ENCODE assay signal across 20 cellular contexts in genomic region chr2:218314764-218315163, GRCh38. TPM values are rescaled to one million over a fixed set of nuclear protein-coding genes. Genes with fewer than 3 reads are reported as not detected.
"Had no signal": no experiment of that assay in that cellular context is flagged by ENCODE, and none has a peak within 500 bp of the region (broad histone marks: within the 10 kb centered on the region; RNA-seq: fewer than 3 reads in every experiment).

No MANE protein-coding gene starts in this region.

RNA-seq across cellular contexts. Expression of gene CATIP, which starts 41.9 kb away (rescaled TPM):
- total RNA-seq: activated CD4-positive, alpha-beta memory T cell treated with anti-CD3 and anti-CD28 coated beads for 36 hours; activated CD4-positive, alpha-beta T cell treated with anti-CD3 and anti-CD28 coated beads for 36 hours; activated CD4-positive, alpha-beta T cell treated with anti-CD3 and anti-CD28 coated beads, Interleukin-2, amount 10 ng/mL, durations not matched to agents 24 days and 14 days; activated CD8-positive, alpha-beta memory T cell treated with anti-CD3 and anti-CD28 coated beads for 36 hours; activated CD8-positive, alpha-beta memory T cell treated with anti-CD3 and anti-CD28 coated beads, Interleukin-2, amount 10 ng/mL, durations not matched to agents 7 days and 5 days; activated CD8-positive, alpha-beta T cell treated with anti-CD3 and anti-CD28 coated beads, Interleukin-2, amount 10 ng/mL, durations not matched to agents 7 days and 5 days; activated naive CD4-positive, alpha-beta T cell treated with anti-CD3 and anti-CD28 coated beads for 36 hours; activated naive CD8-positive, alpha-beta T cell treated with anti-CD3 and anti-CD28 coated beads for 36 hours; activated T-helper 1 cell treated with anti-CD3 and anti-CD28 coated beads, Interleukin-12 subunit alpha, Interleukin-12 subunit beta, Interleukin-2, Interleukin-4 antibody, amounts not matched to agents 30 ng/mL and 10 ng/mL and 1 ng/mL, durations not matched to agents 14 hours and 24 hours and 36 hours; activated T-helper 2 cell treated with anti-CD3 and anti-CD28 coated beads, Interferon-gamma antibody, Interleukin-2, Interleukin-4, amounts not matched to agents 10 μg/mL and 5 μg/mL and 100 μg/mL, durations not matched to agents 14 hours and 24 hours and 36 hours; aorta; chondrocyte; dermis microvascular lymphatic vessel endothelial cell; endothelial cell of umbilical vein; esophagus squamous epithelium; gastroesophageal sphincter; glomerular endothelial cell had no signal
- polyA plus RNA-seq: endothelial cell of umbilical vein, esophagus, fibroblast of lung had no signal

RNA-seq across cellular contexts. Expression of gene GPBAR1, which starts 53.9 kb away (rescaled TPM):
- total RNA-seq: dermis microvascular lymphatic vessel endothelial cell, fibroblast of villous mesenchyme had no signal
- polyA plus RNA-seq: fibroblast of lung had no signal
